In genomic region chr5:127957183-127957582, GRCh38 we compare ENCODE assay signal across 9 cellular contexts.
DNase-seq lines count a peak whose midpoint lies in the region; ATAC-seq, FAIRE-seq and TF ChIP-seq lines count a peak whose summit lies in the region.
"Had no signal": no experiment of that assay in that cellular context is flagged by ENCODE, and none has a peak within 500 bp of the region (broad histone marks: within the 10 kb centered on the region; RNA-seq: fewer than 3 reads in every experiment).

No MANE protein-coding gene starts in this region.

- H3K36me3 ChIP-seq in mesenchymal stem cell (ENCODE audit: control insufficient read depth in 1 of 2, insufficient read depth in 2 of 2, low read depth in 1 of 2, low read length in 2 of 2), result peaks cover 0 to 7% of the 10 kb centered on the region in 2 experiments

- no peak overlapping the region for H3K18ac ChIP-seq in mesenchymal stem cell (ENCODE audit: low read depth in 1 of 2, low read length in 2 of 2)

- H2BK5ac ChIP-seq in mesenchymal stem cell (ENCODE audit: low read depth, low read length, poor library complexity, severe bottlenecking), result no peak overlapping the region

- no peak overlapping the region for H3K9ac ChIP-seq in mesenchymal stem cell (ENCODE audit: low read length)

- H2BK15ac ChIP-seq in mesenchymal stem cell (ENCODE audit: low read depth, poor library complexity, severe bottlenecking), result no peak overlapping the region

- DNase-seq in AG10803 (ENCODE audit: low read depth) (peak; percentile 85), M059J (ENCODE audit: low read depth) (peak; percentile 90), cerebellum (ENCODE audit: low spot score) (peak; percentile 71), mesenchymal stem cell (peak; percentile 43), SIG-M5 treated with dmso at 0.1 percent for 504 hours (lab: John Stamatoyannopoulos, UW; ENCODE audit: unreplicated experiment) (no peak), GM12892 (ENCODE audit: insufficient read length) (no peak)
- DNase-seq: activated T-cell treated with anti-CD3 and anti-CD28 coated beads for 4 hours had no signal

- H3K4me2 ChIP-seq in mesenchymal stem cell (ENCODE audit: low read length, poor library complexity, severe bottlenecking), result no peak overlapping the region

- WGBS in mesenchymal stem cell, result 55% methylated on average over 2 of the region's 2 CpGs

- no peaks in the 10 kb centered on the region for H3K79me1 ChIP-seq in mesenchymal stem cell (replicated peaks; ENCODE audit: low read length, poor library complexity, severe bottlenecking)

- ATAC-seq in HG03354 (IDR thresholded peaks at IDR 0.05; ENCODE audit: poor library complexity, severe bottlenecking, unreplicated experiment) (no peak), GM21737 (IDR thresholded peaks at IDR 0.05; ENCODE audit: unreplicated experiment) (no peak)

- peaks cover 9% of the 10 kb centered on the region for H3K4me1 ChIP-seq in mesenchymal stem cell (ENCODE audit: control insufficient read depth, insufficient read depth, low read depth, low read length)

- H4K8ac ChIP-seq in mesenchymal stem cell (ENCODE audit: low read length), result no peak overlapping the region

- H3K27ac ChIP-seq in mesenchymal stem cell (ENCODE audit: low read length, poor library complexity, severe bottlenecking), result peak overlapping the region; percentile 17

- H2AK5ac ChIP-seq in mesenchymal stem cell (ENCODE audit: low read length, severe bottlenecking), result no peak overlapping the region

- no peak overlapping the region for H2AFZ ChIP-seq in mesenchymal stem cell (ENCODE audit: low read depth, low read length)

- no peak overlapping the region for H3K23ac ChIP-seq in mesenchymal stem cell (ENCODE audit: low read length in 2 of 2)

- FAIRE-seq in GM12892 (lab: Jason Lieb, UNC), result no peak

- no peak for TF ChIP-seq POLR2A in GM12892 (IDR thresholded peaks at IDR 0.05; ENCODE audit: low read depth, low read length)

- no peak overlapping the region for H4K91ac ChIP-seq in mesenchymal stem cell (ENCODE audit: low read length)

- H3K4me3 ChIP-seq in AG10803 (ENCODE audit: low read length), result no peak overlapping the region
- no peak overlapping the region for H3K4me3 ChIP-seq in mesenchymal stem cell (ENCODE audit: insufficient read depth in 1 of 2, low read depth in 1 of 2, low read length in 2 of 2)

- H3K4ac ChIP-seq in mesenchymal stem cell (ENCODE audit: low read depth in 1 of 2, low read length in 2 of 2), result no peak overlapping the region

- H2BK120ac ChIP-seq in mesenchymal stem cell (ENCODE audit: low read depth, low read length), result no peak overlapping the region

- peak; percentile 35 for TF ChIP-seq CTCF in AG10803 (conservative IDR thresholded peaks at IDR 0.05; ENCODE audit: low read length)

- no peaks in the 10 kb centered on the region for H3K9me3 ChIP-seq in mesenchymal stem cell (ENCODE audit: control insufficient read depth, low read length)

- H3K14ac ChIP-seq in mesenchymal stem cell (ENCODE audit: low read length in 2 of 2), result peak overlapping the region in 1 of 2 experiments; percentile 19

- H2BK12ac ChIP-seq in mesenchymal stem cell (ENCODE audit: low read length in 2 of 2), result no peak overlapping the region

- no peaks in the 10 kb centered on the region for H3K27me3 ChIP-seq in mesenchymal stem cell (ENCODE audit: control insufficient read depth in 1 of 2, insufficient read depth in 1 of 2, low read length in 2 of 2)

Comparison
In these comparisons a context has a peak if more than half of its experiments do, and no peak if none do; other contexts are left out.
1. DNase-seq: peak in AG10803 (single experiment), M059J (single experiment), cerebellum (single experiment) and mesenchymal stem cell (single experiment); none in SIG-M5 treated with dmso at 0.1 percent for 504 hours (single experiment) and GM12892 (single experiment).